8 cellular contexts compared by ENCODE assay signal in the genomic region with DNA sequence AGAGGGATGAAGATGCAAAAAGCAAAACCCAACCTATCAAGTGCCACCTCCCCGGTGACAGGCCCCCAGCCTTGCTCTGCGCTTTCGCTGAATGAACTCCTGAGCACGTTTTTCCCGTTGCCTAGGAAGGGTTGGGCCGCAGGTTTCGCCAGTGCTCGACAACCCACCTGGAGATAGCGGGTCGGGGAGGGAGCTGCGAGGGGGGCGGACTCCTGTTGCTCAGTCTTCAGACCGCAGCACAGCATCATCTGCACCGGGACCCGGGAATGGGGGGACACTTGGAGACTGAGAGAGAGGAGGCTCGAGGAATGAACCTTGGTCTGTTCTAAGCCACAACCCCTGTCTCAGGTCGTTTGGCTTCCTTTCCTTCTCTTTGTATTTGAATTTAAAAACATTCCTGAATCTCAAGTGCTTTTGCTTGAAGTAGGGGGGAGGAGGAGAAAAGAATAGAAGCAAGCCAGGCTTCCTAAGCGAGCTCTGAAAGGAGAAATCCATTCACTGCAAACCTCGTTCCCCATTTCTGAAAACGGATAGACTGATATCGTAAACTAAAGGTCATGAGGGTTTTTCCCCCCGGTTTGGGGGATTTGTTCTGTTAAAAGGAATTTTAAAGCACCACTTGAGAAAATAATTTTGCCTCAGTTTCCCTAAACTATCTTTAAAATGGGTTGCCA. TPM values are rescaled to one million over a fixed set of nuclear protein-coding genes. Genes with fewer than 3 reads are reported as not detected.
DNase-seq lines count a peak whose midpoint lies in the region; ATAC-seq and TF ChIP-seq lines count a peak whose summit lies in the region.

No MANE protein-coding gene starts in this region.

- no peaks in the 10 kb centered on the region for H3K9me3 Mint-ChIP-seq in CD8-positive, alpha-beta T cell

- peak overlapping the region; percentile 33 for H3K27ac ChIP-seq in CD8-positive, alpha-beta T cell (ENCODE audit: low read depth, low read length)

- peak overlapping the region; percentile 75 for H3K4me3 ChIP-seq in CD8-positive, alpha-beta T cell (ENCODE audit: low read depth, low read length)
- H3K4me3 ChIP-seq in astrocyte of the cerebellum (ENCODE audit: low read depth, low read length): peak overlapping the region; percentile 63

- DNase-seq in CD8-positive, alpha-beta T cell: peak in 3 of 7 experiments; percentile 22 to 56 (median 25)
- peak; percentile 7 for DNase-seq in NCI-H345 treated with DMSO at 0.1 percent for 48 hours (lab: John Stamatoyannopoulos, UW; ENCODE audit: unreplicated experiment)
- no peak for DNase-seq in astrocyte of the cerebellum (ENCODE audit: low read depth)
- DNase-seq in kidney tubule cell (ENCODE audit: low spot score): peak; percentile 33
- peak; percentile 4 to 12 for DNase-seq in stimulated activated CD4-positive, alpha-beta T cell treated with anti-CD3 and anti-CD28 coated beads, Interleukin-4, amount 100 ng/mL, for 48 hours (ENCODE audit: low read depth in 2 of 2)
- DNase-seq in middle frontal gyrus (ENCODE audit: extremely low spot score, low spot score): no peak
- DNase-seq in cortex of kidney (lab: John Stamatoyannopoulos, UW): no peak
- no peak for DNase-seq in retina

- CTCF ChIA-PET in CD8-positive, alpha-beta T cell (lab: Charles Lee): interaction anchor here (2.6 kb wide), 1 partner anchor 64 kb away, joined by 8 read pairs; a partner anchor contains a TSS

- peaks cover 6% of the 10 kb centered on the region for H3K27me3 Mint-ChIP-seq in CD8-positive, alpha-beta T cell (ENCODE audit: low read depth)

- peaks cover 41% of the 10 kb centered on the region for H3K4me1 Mint-ChIP-seq in CD8-positive, alpha-beta T cell (ENCODE audit: low read depth)

- H3K27ac Mint-ChIP-seq in CD8-positive, alpha-beta T cell: no peak overlapping the region

- H3K36me3 ChIP-seq in CD8-positive, alpha-beta T cell (ENCODE audit: insufficient read depth, low read length): no peaks in the 10 kb centered on the region

- intact Hi-C loops in CD8-positive, alpha-beta T cell (cut with DNase I, micrococcal nuclease): loop anchor here in 1 of 2 experiments (1.0 to 5.0 kb wide), 5 partner anchors 34 to 250 kb away; a partner anchor contains a TSS

- peaks cover 32% of the 10 kb centered on the region for H3K4me1 ChIP-seq in CD8-positive, alpha-beta T cell (ENCODE audit: insufficient read depth, low read length)

- H3K4me3 Mint-ChIP-seq in CD8-positive, alpha-beta T cell: peak overlapping the region; percentile 79

- H3K9me3 ChIP-seq in CD8-positive, alpha-beta T cell (ENCODE audit: low read length): no peaks in the 10 kb centered on the region

- TF ChIP-seq CTCF in CD8-positive, alpha-beta T cell (IDR thresholded peaks at IDR 0.05): no peak
- TF ChIP-seq CTCF in astrocyte of the cerebellum (IDR thresholded peaks at IDR 0.05; ENCODE audit: low read depth, low read length, missing control alignments): no peak

- ATAC-seq in CD8-positive, alpha-beta T cell: no peak

- POLR2A ChIA-PET in CD8-positive, alpha-beta T cell (lab: Charles Lee): interaction anchor here (1.2 kb wide), 1 partner anchor 121 kb away, joined by 3 read pairs; no protein-coding TSS in a partner anchor

- H3K36me3 Mint-ChIP-seq in CD8-positive, alpha-beta T cell: peaks cover 3% of the 10 kb centered on the region

- H3K27me3 ChIP-seq in CD8-positive, alpha-beta T cell (ENCODE audit: insufficient read depth, low read length): no peaks in the 10 kb centered on the region

- in situ Hi-C loops in astrocyte of the cerebellum (cut with HindIII; ENCODE audit: low sequenced_read_pairs): no loop called here

RNA-seq across cellular contexts. Expression of a gene that starts 1.2 kb away (rescaled TPM):
- 10 to 100 TPM; 14.2 to 17.9 TPM for total RNA-seq in CD8-positive, alpha-beta T cell

Comparison
In these comparisons a context has a peak if more than half of its experiments do, and no peak if none do; other contexts are left out.
1. DNase-seq: peak in NCI-H345 treated with DMSO at 0.1 percent for 48 hours (single experiment), kidney tubule cell (single experiment) and stimulated activated CD4-positive, alpha-beta T cell treated with anti-CD3 and anti-CD28 coated beads, Interleukin-4, amount 100 ng/mL, for 48 hours (2 of 2); none in astrocyte of the cerebellum (single experiment), middle frontal gyrus (single experiment), cortex of kidney (single experiment) and retina (single experiment).